ENCODE assay signal across 26 cellular contexts in genomic region chr6:151100326-151100725, GRCh38.
"Had no signal": no experiment of that assay in that cellular context is flagged by ENCODE, and none has a peak within 500 bp of the region (broad histone marks: within the 10 kb centered on the region; RNA-seq: fewer than 3 reads in every experiment).

No MANE protein-coding gene starts in this region.

- H3K36me3 ChIP-seq: transverse colon had no signal

- H3K4me3 ChIP-seq: body of pancreas, SK-N-MC, spleen, transverse colon had no signal

- ATAC-seq: activated naive CD4-positive, alpha-beta T cell treated with anti-CD3 and anti-CD28 coated beads, Interleukin-2, amount 50 U/mL, for 72 hours; body of pancreas; esophagus mucosa had no signal

- H3K9me3 Mint-ChIP-seq: activated T-cell treated with anti-CD3 and anti-CD28 coated beads, Interleukin-2, amount 50 U/mL, for 24 hours had no signal

- H3K27ac Mint-ChIP-seq: activated naive CD4-positive, alpha-beta T cell treated with anti-CD3 and anti-CD28 coated beads, Interleukin-2, amount 50 U/mL, for 72 hours; activated T-cell treated with anti-CD3 and anti-CD28 coated beads, Interleukin-2, amount 50 U/mL, for 24 hours had no signal

- H3K27me3 Mint-ChIP-seq: activated T-cell treated with anti-CD3 and anti-CD28 coated beads, Interleukin-2, amount 50 U/mL, for 24 hours; naive B cell had no signal

- H3K27me3 ChIP-seq: body of pancreas, spleen, transverse colon had no signal

- H3K4me3 Mint-ChIP-seq: activated T-cell treated with anti-CD3 and anti-CD28 coated beads, Interleukin-2, amount 50 U/mL, for 24 hours had no signal

- H3K9me3 ChIP-seq: body of pancreas, spleen, transverse colon had no signal

- H3K4me1 Mint-ChIP-seq: naive B cell had no signal

- H3K4me1 ChIP-seq: body of pancreas, parathyroid adenoma, spleen, transverse colon had no signal

- DNase-seq: activated CD4-positive, alpha-beta T cell treated with anti-CD3 and anti-CD28 coated beads for 4 hours; activated CD4-positive, alpha-beta T cell treated with anti-CD3 and anti-CD28 coated beads, Interleukin-2, amount 50 U/mL, for 4 hours; activated CD8-positive, alpha-beta memory T cell treated with anti-CD3 and anti-CD28 coated beads for 24 hours; activated CD8-positive, alpha-beta memory T cell treated with anti-CD3 and anti-CD28 coated beads, Interleukin-2, amount 50 U/mL, for 4 hours; activated naive CD4-positive, alpha-beta T cell; activated T-cell treated with anti-CD3 and anti-CD28 coated beads, Interleukin-2, amount 50 U/mL, for 24 hours; aorta; body of pancreas; dermis blood vessel endothelial cell; effector CD8-positive, alpha-beta T cell; foreskin fibroblast; head of caudate nucleus; hippocampal formation; left cardiac atrium; left ventricle myocardium superior; mammary epithelial cell; naive B cell; nucleus accumbens; spleen; stimulated activated naive CD4-positive, alpha-beta T cell; T1000; transverse colon had no signal

- H3K27ac ChIP-seq: body of pancreas, parathyroid adenoma, SK-N-MC, spleen had no signal
